2 cellular contexts compared by ENCODE assay signal in the genomic region with DNA sequence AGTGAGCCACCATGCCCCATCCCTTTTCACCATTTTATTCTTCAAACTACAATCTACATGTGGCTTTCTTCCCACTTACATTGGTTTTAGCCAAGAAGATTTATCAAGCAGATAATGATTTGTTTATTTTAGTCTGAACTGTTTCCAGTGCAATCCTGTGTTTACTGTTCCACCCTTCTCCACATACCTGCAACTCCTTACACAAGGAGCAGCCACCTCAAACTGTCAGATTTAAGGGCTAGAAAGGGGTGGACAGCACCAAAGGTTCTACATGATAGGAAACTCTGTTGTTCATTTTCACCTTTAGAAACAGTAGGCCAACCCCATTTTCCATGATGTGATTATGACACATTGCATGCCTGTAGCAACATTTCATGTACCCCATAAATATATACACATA.
TF ChIP-seq lines count a peak whose summit lies in the region.

No MANE protein-coding gene starts in this region.

TF ChIP-seq in HepG2, 621 proteins besides CTCF, POLR2A, EP300 and RAD21:
- no peak for TF ChIP-seq HIVEP1 (CRISPR knock-in tag; IDR thresholded peaks at IDR 0.05)

TF ChIP-seq in WTC11, 78 proteins besides CTCF, POLR2A, EP300 and RAD21:
- TF ChIP-seq, protein P1, sequence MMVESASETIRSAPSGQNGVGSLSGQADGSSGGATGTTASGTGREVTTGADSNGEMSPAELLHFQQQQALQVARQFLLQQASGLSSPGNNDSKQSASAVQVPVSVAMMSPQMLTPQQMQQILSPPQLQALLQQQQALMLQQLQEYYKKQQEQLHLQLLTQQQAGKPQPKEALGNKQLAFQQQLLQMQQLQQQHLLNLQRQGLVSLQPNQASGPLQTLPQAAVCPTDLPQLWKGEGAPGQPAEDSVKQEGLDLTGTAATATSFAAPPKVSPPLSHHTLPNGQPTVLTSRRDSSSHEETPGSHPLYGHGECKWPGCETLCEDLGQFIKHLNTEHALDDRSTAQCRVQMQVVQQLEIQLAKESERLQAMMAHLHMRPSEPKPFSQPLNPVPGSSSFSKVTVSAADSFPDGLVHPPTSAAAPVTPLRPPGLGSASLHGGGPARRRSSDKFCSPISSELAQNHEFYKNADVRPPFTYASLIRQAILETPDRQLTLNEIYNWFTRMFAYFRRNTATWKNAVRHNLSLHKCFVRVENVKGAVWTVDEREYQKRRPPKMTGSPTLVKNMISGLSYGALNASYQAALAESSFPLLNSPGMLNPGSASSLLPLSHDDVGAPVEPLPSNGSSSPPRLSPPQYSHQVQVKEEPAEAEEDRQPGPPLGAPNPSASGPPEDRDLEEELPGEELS (CRISPR knock-in tag; IDR thresholded peaks at IDR 0.05) = no peak
- no peak for TF ChIP-seq FOXP1 (CRISPR knock-in tag; IDR thresholded peaks at IDR 0.05; ENCODE audit: borderline replicate concordance)
- TF ChIP-seq, protein P2, sequence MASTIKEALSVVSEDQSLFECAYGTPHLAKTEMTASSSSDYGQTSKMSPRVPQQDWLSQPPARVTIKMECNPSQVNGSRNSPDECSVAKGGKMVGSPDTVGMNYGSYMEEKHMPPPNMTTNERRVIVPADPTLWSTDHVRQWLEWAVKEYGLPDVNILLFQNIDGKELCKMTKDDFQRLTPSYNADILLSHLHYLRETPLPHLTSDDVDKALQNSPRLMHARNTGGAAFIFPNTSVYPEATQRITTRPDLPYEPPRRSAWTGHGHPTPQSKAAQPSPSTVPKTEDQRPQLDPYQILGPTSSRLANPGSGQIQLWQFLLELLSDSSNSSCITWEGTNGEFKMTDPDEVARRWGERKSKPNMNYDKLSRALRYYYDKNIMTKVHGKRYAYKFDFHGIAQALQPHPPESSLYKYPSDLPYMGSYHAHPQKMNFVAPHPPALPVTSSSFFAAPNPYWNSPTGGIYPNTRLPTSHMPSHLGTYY (CRISPR knock-in tag; IDR thresholded peaks at IDR 0.05) = no peak
- no peak for TF ChIP-seq ZNF671 (CRISPR knock-in tag; IDR thresholded peaks at IDR 0.05)
- TF ChIP-seq, protein P3, sequence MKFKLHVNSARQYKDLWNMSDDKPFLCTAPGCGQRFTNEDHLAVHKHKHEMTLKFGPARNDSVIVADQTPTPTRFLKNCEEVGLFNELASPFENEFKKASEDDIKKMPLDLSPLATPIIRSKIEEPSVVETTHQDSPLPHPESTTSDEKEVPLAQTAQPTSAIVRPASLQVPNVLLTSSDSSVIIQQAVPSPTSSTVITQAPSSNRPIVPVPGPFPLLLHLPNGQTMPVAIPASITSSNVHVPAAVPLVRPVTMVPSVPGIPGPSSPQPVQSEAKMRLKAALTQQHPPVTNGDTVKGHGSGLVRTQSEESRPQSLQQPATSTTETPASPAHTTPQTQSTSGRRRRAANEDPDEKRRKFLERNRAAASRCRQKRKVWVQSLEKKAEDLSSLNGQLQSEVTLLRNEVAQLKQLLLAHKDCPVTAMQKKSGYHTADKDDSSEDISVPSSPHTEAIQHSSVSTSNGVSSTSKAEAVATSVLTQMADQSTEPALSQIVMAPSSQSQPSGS (CRISPR knock-in tag; IDR thresholded peaks at IDR 0.05; ENCODE audit: borderline replicate concordance, low read depth) = no peak
- no peak for TF ChIP-seq NFYB (CRISPR knock-in tag; conservative IDR thresholded peaks at IDR 0.05; ENCODE audit: low read depth)
- TF ChIP-seq EMX1 (CRISPR knock-in tag; IDR thresholded peaks at IDR 0.05) = no peak
- TF ChIP-seq CREB1 (CRISPR knock-in tag; IDR thresholded peaks at IDR 0.05) = no peak
- TF ChIP-seq ELF4 (CRISPR knock-in tag; IDR thresholded peaks at IDR 0.05; ENCODE audit: low read depth) = no peak
- TF ChIP-seq, protein P4, sequence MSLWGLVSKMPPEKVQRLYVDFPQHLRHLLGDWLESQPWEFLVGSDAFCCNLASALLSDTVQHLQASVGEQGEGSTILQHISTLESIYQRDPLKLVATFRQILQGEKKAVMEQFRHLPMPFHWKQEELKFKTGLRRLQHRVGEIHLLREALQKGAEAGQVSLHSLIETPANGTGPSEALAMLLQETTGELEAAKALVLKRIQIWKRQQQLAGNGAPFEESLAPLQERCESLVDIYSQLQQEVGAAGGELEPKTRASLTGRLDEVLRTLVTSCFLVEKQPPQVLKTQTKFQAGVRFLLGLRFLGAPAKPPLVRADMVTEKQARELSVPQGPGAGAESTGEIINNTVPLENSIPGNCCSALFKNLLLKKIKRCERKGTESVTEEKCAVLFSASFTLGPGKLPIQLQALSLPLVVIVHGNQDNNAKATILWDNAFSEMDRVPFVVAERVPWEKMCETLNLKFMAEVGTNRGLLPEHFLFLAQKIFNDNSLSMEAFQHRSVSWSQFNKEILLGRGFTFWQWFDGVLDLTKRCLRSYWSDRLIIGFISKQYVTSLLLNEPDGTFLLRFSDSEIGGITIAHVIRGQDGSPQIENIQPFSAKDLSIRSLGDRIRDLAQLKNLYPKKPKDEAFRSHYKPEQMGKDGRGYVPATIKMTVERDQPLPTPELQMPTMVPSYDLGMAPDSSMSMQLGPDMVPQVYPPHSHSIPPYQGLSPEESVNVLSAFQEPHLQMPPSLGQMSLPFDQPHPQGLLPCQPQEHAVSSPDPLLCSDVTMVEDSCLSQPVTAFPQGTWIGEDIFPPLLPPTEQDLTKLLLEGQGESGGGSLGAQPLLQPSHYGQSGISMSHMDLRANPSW (CRISPR knock-in tag; conservative IDR thresholded peaks at IDR 0.05; ENCODE audit: low read depth) = no peak
- TF ChIP-seq, protein P5, sequence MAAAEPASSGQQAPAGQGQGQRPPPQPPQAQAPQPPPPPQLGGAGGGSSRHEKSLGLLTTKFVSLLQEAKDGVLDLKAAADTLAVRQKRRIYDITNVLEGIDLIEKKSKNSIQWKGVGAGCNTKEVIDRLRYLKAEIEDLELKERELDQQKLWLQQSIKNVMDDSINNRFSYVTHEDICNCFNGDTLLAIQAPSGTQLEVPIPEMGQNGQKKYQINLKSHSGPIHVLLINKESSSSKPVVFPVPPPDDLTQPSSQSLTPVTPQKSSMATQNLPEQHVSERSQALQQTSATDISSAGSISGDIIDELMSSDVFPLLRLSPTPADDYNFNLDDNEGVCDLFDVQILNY (CRISPR knock-in tag; IDR thresholded peaks at IDR 0.05) = no peak
